In the genomic region with DNA sequence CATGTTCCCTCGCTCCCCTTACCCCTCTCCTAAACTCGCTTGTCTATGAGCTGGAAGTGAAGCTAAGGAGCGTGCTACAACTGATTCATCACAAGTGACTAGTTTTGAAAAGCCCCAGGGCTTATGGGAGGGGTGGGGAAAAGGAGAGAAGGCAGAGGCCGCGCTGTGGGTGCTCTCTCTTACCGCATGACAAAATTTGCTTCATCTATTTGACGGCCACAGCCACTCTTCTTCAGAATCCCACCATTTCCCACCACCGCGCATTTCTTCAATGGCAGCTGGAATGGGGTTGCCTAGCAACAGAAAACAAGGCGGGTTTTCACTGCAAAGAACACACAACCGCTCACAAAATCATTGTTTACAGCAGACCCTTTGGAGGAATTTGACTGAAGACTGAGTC, we compare ENCODE assay signal across 16 cellular contexts.
DNase-seq lines count a peak whose midpoint lies in the region; ATAC-seq and TF ChIP-seq lines count a peak whose summit lies in the region.
"Had no signal": no experiment of that assay in that cellular context is flagged by ENCODE, and none has a peak within 500 bp of the region (broad histone marks: within the 10 kb centered on the region; RNA-seq: fewer than 3 reads in every experiment).

No MANE protein-coding gene starts in this region.

- no peak overlapping the region for H3K4me2 ChIP-seq in parathyroid adenoma (ENCODE audit: low read length)

- H3K4me1 ChIP-seq in iPS-18a (ENCODE audit: control insufficient read depth, low read depth, low read length) (peaks cover 10% of the 10 kb centered on the region), parathyroid adenoma (peaks cover 42% of the 10 kb centered on the region)

- no peak overlapping the region for H3K9ac ChIP-seq in iPS-18a (ENCODE audit: low read length)
- H3K9ac ChIP-seq in parathyroid adenoma, result no peak overlapping the region

- no peaks in the 10 kb centered on the region for H3K79me2 ChIP-seq in parathyroid adenoma

- H3K27me3 ChIP-seq in iPS-18a (ENCODE audit: control insufficient read depth, insufficient read depth, low read length) (no peaks in the 10 kb centered on the region), parathyroid adenoma (ENCODE audit: control insufficient read depth, insufficient read depth, low read length) (no peaks in the 10 kb centered on the region)
- H3K27me3 ChIP-seq: suprapubic skin had no signal

- H3K27ac ChIP-seq in iPS-18a (ENCODE audit: low read length), result peak overlapping the region; percentile 2
- peak overlapping the region; percentile 97 for H3K27ac ChIP-seq in parathyroid adenoma

- DNase-seq in NCI-H1417 (lab: John Stamatoyannopoulos, UW), result peak in 2 of 3 experiments; percentile 28 to 66
- no peak for DNase-seq in NCI-H1417 treated with DMSO at 0.1 percent for 48 hours (lab: John Stamatoyannopoulos, UW)
- peak; percentile 69 for DNase-seq in astrocyte of the hippocampus (ENCODE audit: low read depth, low spot score)
- no peak for DNase-seq in dermis blood vessel endothelial cell
- DNase-seq in NCI-H2029 treated with DMSO at 0.1 percent for 48 hours (lab: John Stamatoyannopoulos, UW), result no peak
- DNase-seq: 8988T; activated CD4-positive, alpha-beta T cell treated with anti-CD3 and anti-CD28 coated beads for 48 hours; activated naive CD8-positive, alpha-beta T cell treated with anti-CD3 and anti-CD28 coated beads, Interleukin-2, amount 50 U/mL, for 24 hours; activated T-cell treated with anti-CD3 and anti-CD28 coated beads, Interleukin-2, amount 50 U/mL, for 24 hours; CD4-positive, alpha-beta memory T cell; NCI-H226; PC-3 had no signal

- no peak for TF ChIP-seq CTCF in parathyroid adenoma (IDR thresholded peaks at IDR 0.05)

- no peak for ATAC-seq in GM21515 (IDR thresholded peaks at IDR 0.05; ENCODE audit: unreplicated experiment)
- ATAC-seq: activated naive CD8-positive, alpha-beta T cell treated with anti-CD3 and anti-CD28 coated beads, Interleukin-2, amount 50 U/mL, for 24 hours; PC-3 had no signal

- H2AFZ ChIP-seq in parathyroid adenoma, result peak overlapping the region; percentile 82

- H3K4me3 ChIP-seq in iPS-18a (ENCODE audit: low read length) (no peak overlapping the region), parathyroid adenoma (ENCODE audit: low read depth, low read length) (no peak overlapping the region)
- H3K4me3 ChIP-seq: suprapubic skin had no signal

- H3K36me3 ChIP-seq in iPS-18a (ENCODE audit: control insufficient read depth, low read depth, low read length) (no peaks in the 10 kb centered on the region), parathyroid adenoma (ENCODE audit: control insufficient read depth, insufficient read depth, low read length) (no peaks in the 10 kb centered on the region)
- H3K36me3 ChIP-seq: suprapubic skin had no signal

- H3K9me3 ChIP-seq in iPS-18a (ENCODE audit: control insufficient read depth, low read depth, low read length) (no peaks in the 10 kb centered on the region), parathyroid adenoma (ENCODE audit: control insufficient read depth, low read length) (no peaks in the 10 kb centered on the region)
- H3K9me3 ChIP-seq: suprapubic skin had no signal

Comparison
In these comparisons a context has a peak if more than half of its experiments do, and no peak if none do; other contexts are left out.
1. DNase-seq: peak in NCI-H1417 (2 of 3) and astrocyte of the hippocampus (single experiment); none in NCI-H1417 treated with DMSO at 0.1 percent for 48 hours (single experiment), dermis blood vessel endothelial cell (single experiment) and NCI-H2029 treated with DMSO at 0.1 percent for 48 hours (single experiment).